In the genomic region with DNA sequence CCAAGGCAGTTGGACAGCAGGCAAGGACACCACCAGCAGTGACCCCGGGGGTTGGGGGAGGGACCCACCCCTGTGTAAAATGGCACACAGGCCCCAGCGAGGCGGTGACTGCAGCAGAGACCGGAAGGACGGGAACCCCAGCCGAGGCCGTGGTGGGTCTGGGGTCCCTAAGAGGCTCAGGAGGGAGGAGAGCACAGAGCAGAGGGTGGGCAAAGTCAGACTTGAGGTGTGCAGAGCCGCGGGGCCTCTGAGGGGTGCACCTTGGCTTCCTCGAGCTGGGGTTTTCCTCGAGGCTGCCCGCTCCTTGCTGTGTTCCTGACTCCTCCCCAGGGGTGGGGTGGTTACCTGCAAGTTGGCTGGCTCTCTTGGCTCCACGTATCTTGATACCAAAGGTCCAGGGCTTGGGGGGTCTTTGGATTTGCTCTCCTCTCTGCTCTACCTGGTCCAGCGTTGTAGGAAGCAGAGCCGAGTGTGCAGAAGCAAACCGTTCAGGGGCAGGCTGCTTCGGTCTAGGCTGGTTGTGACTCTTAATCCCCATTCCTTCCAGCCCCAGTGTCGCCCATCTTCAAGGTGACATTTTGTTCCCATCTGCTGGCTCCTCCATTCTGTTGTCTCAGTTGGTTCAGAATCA, we compare ENCODE assay signal across 18 cellular contexts. TPM values are rescaled to one million over a fixed set of nuclear protein-coding genes. Genes with fewer than 3 reads are reported as not detected.
DNase-seq lines count a peak whose midpoint lies in the region; ATAC-seq and TF ChIP-seq lines count a peak whose summit lies in the region.
"Had no signal": no experiment of that assay in that cellular context is flagged by ENCODE, and none has a peak within 500 bp of the region (broad histone marks: within the 10 kb centered on the region; RNA-seq: fewer than 3 reads in every experiment).

No MANE protein-coding gene starts in this region.

- no peaks in the 10 kb centered on the region for H3K36me3 ChIP-seq in WERI-Rb-1
- no peaks in the 10 kb centered on the region for H3K36me3 ChIP-seq in spleen

- intact Hi-C loops in Right ventricle myocardium inferior (cut with DNase I) (no loop called here), Right ventricle myocardium superior (cut with DNase I) (no loop called here), spleen (cut with DNase I; ENCODE audit: low total_unique reads) (no loop called here)

- no peaks in the 10 kb centered on the region for H3K27me3 ChIP-seq in WERI-Rb-1 (ENCODE audit: insufficient read depth, low read depth, severe bottlenecking)
- peaks cover 0 to 40% (median 0%) of the 10 kb centered on the region in 7 donors for H3K27me3 ChIP-seq in spleen (replicated peaks in 1 of 7)

- H3K27ac ChIP-seq in WERI-Rb-1 (peak overlapping the region; percentile 5; the same call in 1 of the 2 replicates), spleen (no peak overlapping the region)
- H3K27ac ChIP-seq: KMS-11 had no signal

- peak; percentile 41 for DNase-seq in Right ventricle myocardium inferior (ENCODE audit: missing footprints)
- DNase-seq in Right ventricle myocardium superior = no peak
- DNase-seq in WERI-Rb-1 = peak; percentile 42
- peak; percentile 57 for DNase-seq in mesenteric fat pad (ENCODE audit: low spot score)
- DNase-seq in spleen = peak; percentile 53
- no peak for DNase-seq in OCI-M1 (lab: John Stamatoyannopoulos, UW)
- no peak for DNase-seq in effector CD4-positive, alpha-beta T cell
- DNase-seq: AML-193, COR-L47, EL, NCI-H1436, NCI-H2029 treated with DMSO at 0.1 percent for 48 hours, NCI-H2171 treated with DMSO at 0.1 percent for 48 hours, NCI-H446 treated with DMSO at 0.1 percent for 48 hours, SHP77 treated with DMSO at 0.1 percent for 48 hours had no signal

- 77 to 92% (median 88%) methylated on average over 18 of the region's 18 CpGs for WGBS in spleen, 5 donors

- H3K4me1 ChIP-seq in spleen = peaks cover 4 to 19% (median 13%) of the 10 kb centered on the region in 6 donors

- ATAC-seq in Right ventricle myocardium inferior = no peak
- no peak for ATAC-seq in Right ventricle myocardium superior (ENCODE audit: poor library complexity)
- ATAC-seq in HG03442 (IDR thresholded peaks at IDR 0.05; ENCODE audit: unreplicated experiment) = no peak
- ATAC-seq: GM23338 had no signal

- no peaks in the 10 kb centered on the region for H3K9me3 ChIP-seq in WERI-Rb-1 (ENCODE audit: severe bottlenecking)
- no peaks in the 10 kb centered on the region for H3K9me3 ChIP-seq in spleen

- TF ChIP-seq CTCF in WERI-Rb-1 (IDR thresholded peaks at IDR 0.05; ENCODE audit: low read depth, low read length) (no peak), spleen (IDR thresholded peaks at IDR 0.05 in 8 of 11, conservative IDR thresholded peaks at IDR 0.05 in 3 of 11) (no peak)

- H3K4me3 ChIP-seq in WERI-Rb-1 (ENCODE audit: low read depth, low read length) (no peak overlapping the region), spleen (no peak overlapping the region)
- H3K4me3 ChIP-seq: GM23338 had no signal

- no peak for TF ChIP-seq POLR2A in spleen (IDR thresholded peaks at IDR 0.05)

RNA-seq across cellular contexts. Expression of a gene that starts 37.9 kb away (rescaled TPM):
- total RNA-seq in Right ventricle myocardium inferior (1.1 TPM), Right ventricle myocardium superior (1.2 TPM), mesenteric fat pad (1.9 TPM), spleen (1 to 10 TPM in 1 of 7 donors, under 1 TPM in 6; 0.33 to 1.6 (median 0.61) TPM)
- polyA plus RNA-seq in spleen = under 1 TPM; 0.35 to 0.96 (median 0.52) TPM

Comparison
In these comparisons a context has a peak if more than half of its experiments do, and no peak if none do; other contexts are left out.
1. DNase-seq: peak in Right ventricle myocardium inferior (single experiment), WERI-Rb-1 (single experiment), mesenteric fat pad (single experiment) and spleen (single experiment); none in Right ventricle myocardium superior (single experiment), OCI-M1 (single experiment) and effector CD4-positive, alpha-beta T cell (single experiment).